Comparison of ENCODE assay signal across 10 cellular contexts in the genomic region with DNA sequence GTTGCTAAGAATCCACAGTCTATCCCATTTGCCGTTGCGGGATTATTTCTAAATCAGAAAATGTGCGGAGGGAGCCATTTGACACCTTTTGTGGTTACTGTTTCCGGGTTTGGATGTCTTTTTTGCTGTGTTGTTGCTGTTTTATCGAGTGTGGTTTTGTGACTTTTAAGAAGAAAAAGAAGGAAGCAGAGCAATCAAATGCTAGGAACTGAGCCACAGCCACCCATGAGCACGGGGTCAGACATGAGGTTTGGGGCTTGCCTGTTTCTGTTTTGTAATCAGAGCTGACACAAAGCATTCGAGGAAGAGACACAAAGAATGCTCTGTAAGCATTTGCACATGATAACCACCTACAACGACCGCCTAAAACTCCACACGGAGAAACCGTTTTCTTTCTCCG. TPM values are rescaled to one million over a fixed set of nuclear protein-coding genes. Genes with fewer than 3 reads are reported as not detected.
DNase-seq lines count a peak whose midpoint lies in the region; ATAC-seq and TF ChIP-seq lines count a peak whose summit lies in the region.
"Had no signal": no experiment of that assay in that cellular context is flagged by ENCODE, and none has a peak within 500 bp of the region (broad histone marks: within the 10 kb centered on the region; RNA-seq: fewer than 3 reads in every experiment).

No MANE protein-coding gene starts in this region.

- H3K4me3 ChIP-seq in aorta (ENCODE audit: low read length in 2 of 2), result no peak overlapping the region

- DNase-seq in stimulated activated CD4-positive, alpha-beta T cell treated with anti-CD3 and anti-CD28 coated beads, Interleukin-15, amount 100 ng/mL, for 24 hours, result peak; percentile 31
- DNase-seq in stimulated activated CD4-positive, alpha-beta T cell treated with anti-CD3 and anti-CD28 coated beads, Interleukin-12 subunit alpha, Interleukin-12 subunit beta, amount 100 ng/mL, for 4 hours, result no peak
- DNase-seq in activated CD4-positive, alpha-beta T cell treated with anti-CD3 and anti-CD28 coated beads, Interleukin-2, amount 50 U/mL, for 1 hour, result peak; percentile 12
- DNase-seq in globus pallidus (ENCODE audit: low spot score) (peak; percentile 41), aorta (peak; percentile 40 to 51), HEK293T (ENCODE audit: extremely low spot score) (no peak), left ventricle myocardium superior (no peak), left lobe of liver (ENCODE audit: low spot score) (no peak)
- DNase-seq: NCI-H2227 treated with DMSO at 0.1 percent for 48 hours had no signal

- WGBS in aorta, 2 donors, result 85 to 89% methylated on average over 12 of the region's 12 CpGs

- no peaks in the 10 kb centered on the region for H3K36me3 ChIP-seq in aorta (ENCODE audit: control insufficient read depth in 1 of 2, insufficient read depth in 2 of 2, low read length in 1 of 2)

- H3K9me3 ChIP-seq in aorta (ENCODE audit: control insufficient read depth, low read length), result no peaks in the 10 kb centered on the region

- H3K27me3 ChIP-seq in aorta (ENCODE audit: control insufficient read depth in 1 of 2, insufficient read depth in 2 of 2, low read length in 1 of 2), result no peaks in the 10 kb centered on the region

- CTCF ChIA-PET in HEK293T (lab: Yijun Ruan, JAX), result interaction anchor here (1.9 kb wide), 1 partner anchor 40 kb away, joined by 5 read pairs; no protein-coding TSS in a partner anchor

- intact Hi-C loops in aorta (cut with DNase I), result no loop called here
- intact Hi-C loops in left ventricle myocardium superior (cut with micrococcal nuclease), result no loop called here

- POLR2A ChIA-PET in HEK293T (lab: Yijun Ruan, JAX), result no interaction called here

- no peaks in the 10 kb centered on the region for H3K4me1 ChIP-seq in aorta (ENCODE audit: control insufficient read depth in 1 of 2, insufficient read depth in 2 of 2, low read length in 2 of 2)

- ATAC-seq in aorta (ENCODE audit: low FRiP score) (no peak), left ventricle myocardium superior (no peak), left lobe of liver (no peak)
- ATAC-seq: SK-N-SH treated with all-trans-retinoic acid at 6 μM for 48 hours had no signal

- no peak overlapping the region for H3K27ac ChIP-seq in aorta (ENCODE audit: low read depth in 1 of 2, low read length in 2 of 2)

TF ChIP-seq in HEK293T, 16 proteins besides CTCF, POLR2A, EP300 and RAD21:
- no peak for TF ChIP-seq LEF1 (IDR thresholded peaks at IDR 0.05; ENCODE audit: borderline replicate concordance)
- TF ChIP-seq ELF4 (IDR thresholded peaks at IDR 0.05), result no peak
- TF ChIP-seq NFRKB (IDR thresholded peaks at IDR 0.05), result no peak
- TF ChIP-seq, protein P1, sequence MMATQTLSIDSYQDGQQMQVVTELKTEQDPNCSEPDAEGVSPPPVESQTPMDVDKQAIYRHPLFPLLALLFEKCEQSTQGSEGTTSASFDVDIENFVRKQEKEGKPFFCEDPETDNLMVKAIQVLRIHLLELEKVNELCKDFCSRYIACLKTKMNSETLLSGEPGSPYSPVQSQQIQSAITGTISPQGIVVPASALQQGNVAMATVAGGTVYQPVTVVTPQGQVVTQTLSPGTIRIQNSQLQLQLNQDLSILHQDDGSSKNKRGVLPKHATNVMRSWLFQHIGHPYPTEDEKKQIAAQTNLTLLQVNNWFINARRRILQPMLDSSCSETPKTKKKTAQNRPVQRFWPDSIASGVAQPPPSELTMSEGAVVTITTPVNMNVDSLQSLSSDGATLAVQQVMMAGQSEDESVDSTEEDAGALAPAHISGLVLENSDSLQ (IDR thresholded peaks at IDR 0.05), result no peak
TF ChIP-seq in HEK293T: peak in this region for 0.

RNA-seq across cellular contexts. Expression of a gene that starts 53.1 kb away (rescaled TPM):
- total RNA-seq in aorta, result 10 to 100 TPM; 22.9 to 30.9 TPM
- 10 to 100 TPM; 15.9 to 30.8 TPM for polyA plus RNA-seq in aorta
- total RNA-seq in left ventricle myocardium superior, result 19.5 TPM
- total RNA-seq in left lobe of liver, result 16.5 TPM

Comparison
In these comparisons a context has a peak if more than half of its experiments do, and no peak if none do; other contexts are left out.
1. DNase-seq: peak in stimulated activated CD4-positive, alpha-beta T cell treated with anti-CD3 and anti-CD28 coated beads, Interleukin-15, amount 100 ng/mL, for 24 hours (single experiment), activated CD4-positive, alpha-beta T cell treated with anti-CD3 and anti-CD28 coated beads, Interleukin-2, amount 50 U/mL, for 1 hour (single experiment), globus pallidus (single experiment) and aorta (2 of 2); none in stimulated activated CD4-positive, alpha-beta T cell treated with anti-CD3 and anti-CD28 coated beads, Interleukin-12 subunit alpha, Interleukin-12 subunit beta, amount 100 ng/mL, for 4 hours (single experiment), HEK293T (single experiment), left ventricle myocardium superior (single experiment) and left lobe of liver (single experiment).